Comparison of ENCODE assay signal across 9 cellular contexts in the genomic region with DNA sequence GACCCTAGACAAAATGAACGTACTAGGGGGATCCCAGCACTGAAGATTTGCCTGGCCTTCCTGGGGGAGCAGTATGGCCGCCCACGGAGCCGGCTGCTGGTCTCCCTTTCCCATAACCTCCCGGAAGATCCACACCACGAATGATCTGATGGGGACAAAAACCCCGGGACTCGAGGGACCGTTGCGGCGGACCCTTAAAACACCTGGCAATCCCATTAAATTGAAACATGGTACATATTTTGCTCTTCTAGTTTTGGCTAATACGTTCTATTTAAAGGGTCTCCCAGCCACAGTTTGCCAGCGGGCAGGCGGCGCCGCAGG. TPM values are rescaled to one million over a fixed set of nuclear protein-coding genes. Genes with fewer than 3 reads are reported as not detected.
DNase-seq lines count a peak whose midpoint lies in the region; ATAC-seq and TF ChIP-seq lines count a peak whose summit lies in the region.
"Had no signal": no experiment of that assay in that cellular context is flagged by ENCODE, and none has a peak within 500 bp of the region (broad histone marks: within the 10 kb centered on the region; RNA-seq: fewer than 3 reads in every experiment).

No MANE protein-coding gene starts in this region.

- no peaks in the 10 kb centered on the region for H3K9me3 Mint-ChIP-seq in activated naive CD4-positive, alpha-beta T cell treated with anti-CD3 and anti-CD28 coated beads, Interleukin-2, amount 10 ng/mL, durations not matched to agents 7 days and 5 days

- H3K4me3 Mint-ChIP-seq in activated naive CD4-positive, alpha-beta T cell treated with anti-CD3 and anti-CD28 coated beads, Interleukin-2, amount 10 ng/mL, durations not matched to agents 7 days and 5 days, result peak overlapping the region; percentile 84

- TF ChIP-seq EP300 in transverse colon (IDR thresholded peaks at IDR 0.05; ENCODE audit: low read depth), result no peak

- no peak for DNase-seq in activated naive CD4-positive, alpha-beta T cell treated with anti-CD3 and anti-CD28 coated beads, Interleukin-2, amount 10 ng/mL, durations not matched to agents 7 days and 5 days
- DNase-seq in activated naive CD4-positive, alpha-beta T cell treated with anti-CD3 and anti-CD28 coated beads, Interleukin-2, amount 50 U/mL, for 16 hours, result no peak
- no peak for DNase-seq in astrocyte of the cerebellum (ENCODE audit: low read depth)
- no peak for DNase-seq in lower lobe of right lung
- DNase-seq in transverse colon, result no peak
- no peak for DNase-seq in SKM-1 treated with dmso at 0.1 percent for 144 hours (lab: John Stamatoyannopoulos, UW; ENCODE audit: unreplicated experiment)
- DNase-seq: DND-41 had no signal

- in situ Hi-C loops in astrocyte of the cerebellum (cut with HindIII; ENCODE audit: low sequenced_read_pairs), result no loop called here
- in situ Hi-C loops in transverse colon (cut with MboI; ENCODE audit: low pct_ligation_motif_present in 1 of 4, low pct_unique_long_range_greater_than_20kb in 1 of 4, low sequenced_read_pairs in 3 of 4), result loop anchor here in 2 of 4 donors (10.0 to 25.0 kb wide), 2 partner anchors 146 to 158 kb away; a partner anchor contains a TSS

- TF ChIP-seq CTCF in astrocyte of the cerebellum (IDR thresholded peaks at IDR 0.05; ENCODE audit: low read depth, low read length, missing control alignments) (no peak), lower lobe of right lung (IDR thresholded peaks at IDR 0.05) (no peak), transverse colon (IDR thresholded peaks at IDR 0.05) (no peak)

- H3K4me1 ChIP-seq in lower lobe of right lung (peaks cover 5% of the 10 kb centered on the region), transverse colon (peaks cover 0 to 16% (median 11%) of the 10 kb centered on the region in 4 donors)

- H3K9me3 ChIP-seq in lower lobe of right lung (no peaks in the 10 kb centered on the region), transverse colon (no peaks in the 10 kb centered on the region)

- H3K4me3 ChIP-seq in astrocyte of the cerebellum (ENCODE audit: low read depth, low read length) (peak overlapping the region; percentile 65), lower lobe of right lung (peak overlapping the region; percentile 91), transverse colon (peak overlapping the region; percentile 77 to 95 (median 87))

- H3K36me3 Mint-ChIP-seq in activated naive CD4-positive, alpha-beta T cell treated with anti-CD3 and anti-CD28 coated beads, Interleukin-2, amount 10 ng/mL, durations not matched to agents 7 days and 5 days, result peaks cover 7% of the 10 kb centered on the region

- peaks cover 59% of the 10 kb centered on the region for H3K4me1 Mint-ChIP-seq in activated naive CD4-positive, alpha-beta T cell treated with anti-CD3 and anti-CD28 coated beads, Interleukin-2, amount 10 ng/mL, durations not matched to agents 7 days and 5 days

- peak overlapping the region; percentile 80 for H3K27ac Mint-ChIP-seq in activated naive CD4-positive, alpha-beta T cell treated with anti-CD3 and anti-CD28 coated beads, Interleukin-2, amount 10 ng/mL, durations not matched to agents 7 days and 5 days

- CTCF ChIA-PET in activated naive CD4-positive, alpha-beta T cell treated with anti-CD3 and anti-CD28 coated beads, Interleukin-2, amount 10 ng/mL, durations not matched to agents 7 days and 5 days (lab: Charles Lee), result interaction anchor here (0.6 to 1.5 kb wide), 3 partner anchors 40 to 159 kb away, joined by 3 to 4 read pairs (median 4); no protein-coding TSS in a partner anchor

- H3K36me3 ChIP-seq in lower lobe of right lung (no peaks in the 10 kb centered on the region), transverse colon (no peaks in the 10 kb centered on the region)

- intact Hi-C loops in lower lobe of right lung (cut with DNase I) (no loop called here), transverse colon (cut with DNase I; ENCODE audit: low total_unique reads) (no loop called here)

- H3K27me3 ChIP-seq in lower lobe of right lung (ENCODE audit: low read depth), result no peaks in the 10 kb centered on the region
- no peaks in the 10 kb centered on the region for H3K27me3 ChIP-seq in transverse colon

- 0 to 35% methylated on average over 4 to 16 of the region's 16 CpGs for WGBS in transverse colon (ENCODE audit: low coverage in 1 of 2), 2 donors

- TF ChIP-seq POLR2A in transverse colon (IDR thresholded peaks at IDR 0.05), result no peak

- ATAC-seq in lower lobe of right lung (no peak), GM18867 (IDR thresholded peaks at IDR 0.05; ENCODE audit: unreplicated experiment) (no peak), GM21423 (IDR thresholded peaks at IDR 0.05; ENCODE audit: unreplicated experiment) (no peak)

- peaks cover 14% of the 10 kb centered on the region for H3K27me3 Mint-ChIP-seq in activated naive CD4-positive, alpha-beta T cell treated with anti-CD3 and anti-CD28 coated beads, Interleukin-2, amount 10 ng/mL, durations not matched to agents 7 days and 5 days

- H3K27ac ChIP-seq in lower lobe of right lung (peak overlapping the region; percentile 94), transverse colon (peak overlapping the region; percentile 93 to 96 (median 95))

RNA-seq across cellular contexts. Expression of a gene that starts 45.2 kb away (rescaled TPM):
- total RNA-seq in lower lobe of right lung (35.7 TPM), transverse colon (10 to 100 TPM; 23.5 to 53.7 (median 43.6) TPM)

RNA-seq across cellular contexts. Expression of a gene that starts 51.2 kb away (rescaled TPM):
- 89.5 TPM for total RNA-seq in lower lobe of right lung
- 100 to 1,000 TPM in 3 of 4 donors, 10 to 100 TPM in 1; 60.9 to 141 (median 102) TPM for total RNA-seq in transverse colon
